Comparison of ENCODE assay signal across 21 cellular contexts in genomic region chr7:21169667-21170605, GRCh38.
DNase-seq lines count a peak whose midpoint lies in the region; ATAC-seq and TF ChIP-seq lines count a peak whose summit lies in the region.
"Had no signal": no experiment of that assay in that cellular context is flagged by ENCODE, and none has a peak within 500 bp of the region (broad histone marks: within the 10 kb centered on the region; RNA-seq: fewer than 3 reads in every experiment).

No MANE protein-coding gene starts in this region.

- ATAC-seq in GM18858 (IDR thresholded peaks at IDR 0.05; ENCODE audit: unreplicated experiment) = no peak
- ATAC-seq: natural killer cell treated with Interleukin-12 subunit alpha and Interleukin-12 subunit beta and Interleukin-15 and Interleukin-18, amount 100 ng/mL, for 72 hours had no signal

- TF ChIP-seq EP300 in stomach (IDR thresholded peaks at IDR 0.05) = no peak

- no peak for TF ChIP-seq CTCF in endothelial cell (IDR thresholded peaks at IDR 0.05; ENCODE audit: unreplicated experiment)
- no peak for TF ChIP-seq CTCF in kidney epithelial cell (IDR thresholded peaks at IDR 0.05; ENCODE audit: insufficient read depth, low read length, poor library complexity, severe bottlenecking)
- TF ChIP-seq CTCF in stomach (IDR thresholded peaks at IDR 0.05) = no peak

- no peak overlapping the region for H3K27ac ChIP-seq in stomach
- H3K27ac ChIP-seq: cardiac muscle cell, dorsolateral prefrontal cortex, KMS-11, sigmoid colon had no signal

- no peaks in the 10 kb centered on the region for H3K9me3 ChIP-seq in stomach
- H3K9me3 ChIP-seq: sigmoid colon had no signal

- H3K4me3 ChIP-seq in kidney epithelial cell (ENCODE audit: low read depth, low read length) (no peak overlapping the region), stomach (no peak overlapping the region)
- H3K4me3 ChIP-seq: cardiac muscle cell, dorsolateral prefrontal cortex, lung, sigmoid colon had no signal

- intact Hi-C loops in stomach (cut with DNase I; ENCODE audit: low total_unique reads) = no loop called here

- 36 to 51% (median 44%) methylated on average over 31 of the region's 31 CpGs for WGBS in stomach, 5 donors

- H3K4me1 Mint-ChIP-seq in endothelial cell (ENCODE audit: unreplicated experiment) = peaks cover 15% of the 10 kb centered on the region
- H3K4me1 Mint-ChIP-seq in activated CD4-positive, alpha-beta memory T cell treated with anti-CD3 and anti-CD28 coated beads, Interleukin-2, amount 10 ng/mL, durations not matched to agents 7 days and 5 days = no peaks in the 10 kb centered on the region
- H3K4me1 Mint-ChIP-seq: activated CD4-positive, alpha-beta T cell treated with anti-CD3 and anti-CD28 coated beads, Interleukin-2, amount 10 ng/mL, durations not matched to agents 7 days and 5 days had no signal

- no peaks in the 10 kb centered on the region for H3K4me1 ChIP-seq in stomach

- peaks cover 6% of the 10 kb centered on the region for H3K27me3 Mint-ChIP-seq in endothelial cell (ENCODE audit: unreplicated experiment)
- peaks cover 26% of the 10 kb centered on the region for H3K27me3 Mint-ChIP-seq in activated CD4-positive, alpha-beta memory T cell treated with anti-CD3 and anti-CD28 coated beads, Interleukin-2, amount 10 ng/mL, durations not matched to agents 7 days and 5 days

- H3K9me3 Mint-ChIP-seq in endothelial cell (ENCODE audit: unreplicated experiment) = no peaks in the 10 kb centered on the region
- no peaks in the 10 kb centered on the region for H3K9me3 Mint-ChIP-seq in activated CD4-positive, alpha-beta memory T cell treated with anti-CD3 and anti-CD28 coated beads, Interleukin-2, amount 10 ng/mL, durations not matched to agents 7 days and 5 days
- H3K9me3 Mint-ChIP-seq: CD4-positive, alpha-beta T cell; natural killer cell treated with Interleukin-12 subunit alpha and Interleukin-12 subunit beta and Interleukin-15 and Interleukin-18, amount 100 ng/mL, for 72 hours had no signal

- no peaks in the 10 kb centered on the region for H3K36me3 Mint-ChIP-seq in endothelial cell (ENCODE audit: low read depth, unreplicated experiment)
- H3K36me3 Mint-ChIP-seq in activated CD4-positive, alpha-beta memory T cell treated with anti-CD3 and anti-CD28 coated beads, Interleukin-2, amount 10 ng/mL, durations not matched to agents 7 days and 5 days (ENCODE audit: low read depth) = no peaks in the 10 kb centered on the region
- H3K36me3 Mint-ChIP-seq: natural killer cell treated with Interleukin-12 subunit alpha and Interleukin-12 subunit beta and Interleukin-15 and Interleukin-18, amount 100 ng/mL, for 72 hours had no signal

- H3K27me3 ChIP-seq in kidney epithelial cell (ENCODE audit: control insufficient read depth, insufficient read depth, low read length) (peaks cover 5% of the 10 kb centered on the region), stomach (peaks cover 0 to 22% (median 6%) of the 10 kb centered on the region in 3 donors)

- no peak for TF ChIP-seq POLR2A in stomach (IDR thresholded peaks at IDR 0.05)

- POLR2A ChIA-PET in activated CD4-positive, alpha-beta memory T cell treated with anti-CD3 and anti-CD28 coated beads, Interleukin-2, amount 10 ng/mL, durations not matched to agents 7 days and 5 days (lab: Charles Lee) = no interaction called here

- no peak overlapping the region for H3K27ac Mint-ChIP-seq in endothelial cell (ENCODE audit: unreplicated experiment)
- H3K27ac Mint-ChIP-seq in activated CD4-positive, alpha-beta memory T cell treated with anti-CD3 and anti-CD28 coated beads, Interleukin-2, amount 10 ng/mL, durations not matched to agents 7 days and 5 days = no peak overlapping the region
- H3K27ac Mint-ChIP-seq: activated CD4-positive, alpha-beta T cell treated with anti-CD3 and anti-CD28 coated beads, Interleukin-2, amount 10 ng/mL, durations not matched to agents 7 days and 5 days; CD4-positive, alpha-beta T cell; natural killer cell treated with Interleukin-12 subunit alpha and Interleukin-12 subunit beta and Interleukin-15 and Interleukin-18, amount 100 ng/mL, for 72 hours had no signal

- DNase-seq in D341Med (ENCODE audit: low spot score) = peak; percentile 26
- DNase-seq in NCI-H146 (lab: John Stamatoyannopoulos, UW) = peak; percentile 93
- DNase-seq in endothelial cell (ENCODE audit: low spot score) = no peak
- DNase-seq in kidney epithelial cell (ENCODE audit: low read depth) = peak; percentile 7
- DNase-seq in NCI-H524 treated with DMSO at 0.1 percent for 48 hours (lab: John Stamatoyannopoulos, UW) = no peak
- no peak for DNase-seq in activated CD4-positive, alpha-beta memory T cell treated with anti-CD3 and anti-CD28 coated beads, Interleukin-2, amount 10 ng/mL, durations not matched to agents 7 days and 5 days
- no peak for DNase-seq in stomach
- DNase-seq: activated CD4-positive, alpha-beta T cell treated with anti-CD3 and anti-CD28 coated beads, Interleukin-2, amount 10 ng/mL, durations not matched to agents 7 days and 5 days; activated naive CD4-positive, alpha-beta T cell treated with anti-CD3 and anti-CD28 coated beads, Interleukin-2, amount 50 U/mL, for 16 hours; activated T-cell treated with anti-CD3 and anti-CD28 coated beads for 4 hours; CD4-positive, alpha-beta T cell; dorsolateral prefrontal cortex; NCI-H1092 treated with DMSO at 0.1 percent for 48 hours; NCI-H510A; sigmoid colon; stimulated activated CD4-positive, alpha-beta T cell treated with anti-CD3 and anti-CD28 coated beads, Interleukin-2, amount 100 ng/mL, for 24 hours had no signal

- peak overlapping the region; percentile 26 for H3K4me3 Mint-ChIP-seq in endothelial cell (ENCODE audit: unreplicated experiment)
- no peak overlapping the region for H3K4me3 Mint-ChIP-seq in activated CD4-positive, alpha-beta memory T cell treated with anti-CD3 and anti-CD28 coated beads, Interleukin-2, amount 10 ng/mL, durations not matched to agents 7 days and 5 days
- H3K4me3 Mint-ChIP-seq: activated CD4-positive, alpha-beta T cell treated with anti-CD3 and anti-CD28 coated beads, Interleukin-2, amount 10 ng/mL, durations not matched to agents 7 days and 5 days; CD4-positive, alpha-beta T cell; natural killer cell treated with Interleukin-12 subunit alpha and Interleukin-12 subunit beta and Interleukin-15 and Interleukin-18, amount 100 ng/mL, for 72 hours had no signal

- CTCF ChIA-PET in activated CD4-positive, alpha-beta memory T cell treated with anti-CD3 and anti-CD28 coated beads, Interleukin-2, amount 10 ng/mL, durations not matched to agents 7 days and 5 days (lab: Charles Lee) = no interaction called here

- H3K36me3 ChIP-seq in kidney epithelial cell (ENCODE audit: control insufficient read depth, insufficient read depth, low read length) (no peaks in the 10 kb centered on the region), stomach (no peaks in the 10 kb centered on the region)
- H3K36me3 ChIP-seq: cardiac muscle cell, sigmoid colon had no signal

Comparison
In these comparisons a context has a peak if more than half of its experiments do, and no peak if none do; other contexts are left out.
1. DNase-seq: peak in D341Med (single experiment), NCI-H146 (single experiment) and kidney epithelial cell (single experiment); none in endothelial cell (single experiment), NCI-H524 treated with DMSO at 0.1 percent for 48 hours (single experiment), activated CD4-positive, alpha-beta memory T cell treated with anti-CD3 and anti-CD28 coated beads, Interleukin-2, amount 10 ng/mL, durations not matched to agents 7 days and 5 days (single experiment) and stomach (single experiment).